In the genomic region with DNA sequence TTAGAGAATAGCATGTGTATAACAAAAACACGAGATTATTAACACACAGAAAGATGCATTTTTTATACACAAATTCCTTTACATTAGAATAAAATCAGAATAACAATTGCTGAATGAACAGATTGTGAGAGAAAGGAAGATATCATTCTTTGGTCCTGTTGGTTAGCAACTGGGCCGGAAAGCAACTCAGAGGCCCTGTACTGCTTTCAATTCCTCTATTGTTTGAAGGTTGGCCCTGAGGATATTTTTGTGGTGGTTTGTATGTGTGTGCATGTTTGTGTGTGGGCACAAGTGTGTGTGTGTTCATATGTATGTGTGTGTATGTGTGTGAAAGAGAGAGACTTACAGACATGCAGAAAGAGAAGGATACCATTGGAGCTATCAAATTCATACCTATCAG, we compare ENCODE assay signal across 10 cellular contexts.
"Had no signal": no experiment of that assay in that cellular context is flagged by ENCODE, and none has a peak within 500 bp of the region (broad histone marks: within the 10 kb centered on the region; RNA-seq: fewer than 3 reads in every experiment).

No MANE protein-coding gene starts in this region.

- H3K27me3 ChIP-seq: thyroid gland had no signal

- ATAC-seq: naive thymus-derived CD4-positive, alpha-beta T cell had no signal

- H3K4me3 Mint-ChIP-seq: activated CD4-positive, alpha-beta memory T cell treated with anti-CD3 and anti-CD28 coated beads, Interleukin-2, amount 10 ng/mL, durations not matched to agents 7 days and 5 days; activated naive CD8-positive, alpha-beta T cell treated with anti-CD3 and anti-CD28 coated beads for 36 hours; naive thymus-derived CD4-positive, alpha-beta T cell had no signal

- H3K4me3 ChIP-seq: thyroid gland had no signal

- H3K9me3 Mint-ChIP-seq: activated CD4-positive, alpha-beta memory T cell treated with anti-CD3 and anti-CD28 coated beads, Interleukin-2, amount 10 ng/mL, durations not matched to agents 7 days and 5 days had no signal

- H3K27me3 Mint-ChIP-seq: activated CD4-positive, alpha-beta memory T cell treated with anti-CD3 and anti-CD28 coated beads, Interleukin-2, amount 10 ng/mL, durations not matched to agents 7 days and 5 days; activated naive CD8-positive, alpha-beta T cell treated with anti-CD3 and anti-CD28 coated beads for 36 hours; naive thymus-derived CD4-positive, alpha-beta T cell had no signal

- H3K4me1 ChIP-seq: thyroid gland had no signal

- DNase-seq: activated CD4-positive, alpha-beta memory T cell treated with anti-CD3 and anti-CD28 coated beads, Interleukin-2, amount 10 ng/mL, durations not matched to agents 7 days and 5 days; activated gamma-delta T cell treated with Interleukin-2 at 50 U/mL for 16 hours; activated naive CD8-positive, alpha-beta T cell treated with anti-CD3 and anti-CD28 coated beads for 36 hours; activated T-cell treated with anti-CD3 and anti-CD28 coated beads, Interleukin-2, amount 50 U/mL, for 48 hours; dermis blood vessel endothelial cell; naive thymus-derived CD4-positive, alpha-beta T cell; stimulated activated CD4-positive, alpha-beta T cell treated with anti-CD3 and anti-CD28 coated beads, Interleukin-15, amount 100 ng/mL, for 24 hours; stimulated activated CD4-positive, alpha-beta T cell treated with anti-CD3 and anti-CD28 coated beads, Interleukin-4, amount 100 ng/mL, for 4 hours; T-helper 2 cell; thyroid gland had no signal

- H3K36me3 ChIP-seq: thyroid gland had no signal

- H3K9me3 ChIP-seq: thyroid gland had no signal

- H3K27ac ChIP-seq: thyroid gland had no signal

- H3K27ac Mint-ChIP-seq: activated CD4-positive, alpha-beta memory T cell treated with anti-CD3 and anti-CD28 coated beads, Interleukin-2, amount 10 ng/mL, durations not matched to agents 7 days and 5 days; activated naive CD8-positive, alpha-beta T cell treated with anti-CD3 and anti-CD28 coated beads for 36 hours; naive thymus-derived CD4-positive, alpha-beta T cell had no signal

- H3K4me1 Mint-ChIP-seq: activated CD4-positive, alpha-beta memory T cell treated with anti-CD3 and anti-CD28 coated beads, Interleukin-2, amount 10 ng/mL, durations not matched to agents 7 days and 5 days; activated naive CD8-positive, alpha-beta T cell treated with anti-CD3 and anti-CD28 coated beads for 36 hours had no signal
